In the genomic region with DNA sequence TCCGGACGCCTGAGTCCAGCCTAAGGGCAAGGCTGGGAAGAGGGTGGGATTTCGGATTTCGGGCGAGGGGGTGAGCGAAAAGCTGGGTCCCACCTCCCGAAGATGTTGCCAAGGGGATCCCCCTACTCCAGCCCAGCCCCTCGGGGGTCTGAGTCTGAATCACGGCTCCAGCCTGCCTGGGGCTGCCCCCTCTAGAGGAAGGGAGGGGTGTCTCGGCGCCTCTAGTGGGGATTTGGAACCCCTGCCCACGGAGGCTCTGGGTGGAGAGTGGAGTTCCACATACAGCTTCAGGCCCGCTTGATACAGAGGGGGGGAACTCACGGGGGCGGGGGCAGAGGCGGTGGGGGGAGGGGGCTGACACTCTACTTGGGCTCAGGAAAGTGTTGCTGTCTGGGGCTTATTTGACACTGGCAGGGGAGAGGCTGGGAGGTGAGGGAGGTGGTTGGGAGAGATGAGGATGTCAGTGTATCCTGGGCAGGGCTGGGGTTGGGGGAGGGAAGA, we compare ENCODE assay signal across 8 cellular contexts. TPM values are rescaled to one million over a fixed set of nuclear protein-coding genes. Genes with fewer than 3 reads are reported as not detected.
DNase-seq lines count a peak whose midpoint lies in the region; ATAC-seq and TF ChIP-seq lines count a peak whose summit lies in the region.

No MANE protein-coding gene starts in this region.

- peak overlapping the region; percentile 88 for H2BK12ac ChIP-seq in trophoblast cell (ENCODE audit: low read length)

- H3K4me1 Mint-ChIP-seq in Calu3 (ENCODE audit: low read depth, unreplicated experiment) (peaks cover 36% of the 10 kb centered on the region), T-helper 17 cell (peaks cover 13% of the 10 kb centered on the region)

- H3K14ac ChIP-seq in trophoblast cell (ENCODE audit: low read length), result peak overlapping the region; percentile 97

- H3K27ac ChIP-seq in left ventricle myocardium inferior (replicated peaks) (peak overlapping the region; percentile 90), trophoblast cell (ENCODE audit: low read depth, low read length) (peak overlapping the region; percentile 66)

- H3K9ac ChIP-seq in trophoblast cell (ENCODE audit: low read length), result peak overlapping the region; percentile 70

- peak overlapping the region; percentile 90 for H3K4me3 ChIP-seq in left ventricle myocardium inferior
- peak overlapping the region; percentile 94 for H3K4me3 ChIP-seq in trophoblast cell (ENCODE audit: low read depth, low read length)

- peaks cover 48% of the 10 kb centered on the region for H3K27me3 ChIP-seq in left ventricle myocardium inferior (ENCODE audit: low read depth)
- H3K27me3 ChIP-seq in trophoblast cell (ENCODE audit: insufficient read depth, low read length), result no peaks in the 10 kb centered on the region

- CTCF ChIA-PET in Calu3 (lab: Charles Lee), result interaction anchor here (0.9 to 6.3 kb wide), 4 partner anchors 17 to 126 kb away, joined by 3 to 137 read pairs (median 16); no protein-coding TSS in a partner anchor

- BruUV-seq in Calu3 (replicated peaks; lab: Mats Ljungman, UMichigan), result no TSS peak

- H4K12ac ChIP-seq in trophoblast cell (ENCODE audit: low read depth, low read length), result peak overlapping the region; percentile 92

- H3K23ac ChIP-seq in trophoblast cell (ENCODE audit: low read length), result no peak overlapping the region

- peak overlapping the region; percentile 82 for H4K8ac ChIP-seq in trophoblast cell (ENCODE audit: low read depth, low read length)

- peak overlapping the region; percentile 96 for H4K91ac ChIP-seq in trophoblast cell (ENCODE audit: low read depth, low read length)

- H3K79me2 ChIP-seq in trophoblast cell (ENCODE audit: control insufficient read depth, insufficient read depth, low read length, poor library complexity), result peaks cover 23% of the 10 kb centered on the region

- H3K36me3 Mint-ChIP-seq in Calu3 (ENCODE audit: insufficient read depth, unreplicated experiment) (peaks cover 33% of the 10 kb centered on the region), T-helper 17 cell (ENCODE audit: low read depth) (peaks cover 9% of the 10 kb centered on the region)

- DNase-seq in Calu3 (no peak), T-helper 17 cell (no peak), left ventricle myocardium inferior (no peak), trophoblast cell (no peak), NCI-H1417 (lab: John Stamatoyannopoulos, UW) (no peak)
- no peak for DNase-seq in central memory CD4-positive, alpha-beta T cell

- ATAC-seq in T-helper 17 cell (no peak), HG03432 (IDR thresholded peaks at IDR 0.05; ENCODE audit: unreplicated experiment) (no peak), HG03159 (IDR thresholded peaks at IDR 0.05; ENCODE audit: unreplicated experiment) (no peak)

- H2AFZ ChIP-seq in trophoblast cell (ENCODE audit: insufficient read depth, low read length, poor library complexity), result peak overlapping the region; percentile 57

- peak overlapping the region; percentile 98 for H3K18ac ChIP-seq in trophoblast cell (ENCODE audit: low read length)

- H3K9me3 ChIP-seq in T-helper 17 cell (ENCODE audit: control insufficient read depth, low read length, poor library complexity, severe bottlenecking) (no peaks in the 10 kb centered on the region), left ventricle myocardium inferior (replicated peaks) (no peaks in the 10 kb centered on the region), trophoblast cell (ENCODE audit: insufficient read depth, low read depth, low read length) (peaks cover 2% of the 10 kb centered on the region)

- intact Hi-C loops in Calu3 (cut with micrococcal nuclease; ENCODE audit: unreplicated experiment) (no loop called here), left ventricle myocardium inferior (cut with micrococcal nuclease) (loop anchor here (5.0 kb wide), 1 partner anchor 93 kb away; no protein-coding TSS in a partner anchor)

- H3K4me2 ChIP-seq in trophoblast cell (ENCODE audit: low read length), result peak overlapping the region; percentile 62

- peaks cover 39% of the 10 kb centered on the region for H3K4me1 ChIP-seq in left ventricle myocardium inferior
- peaks cover 15 to 25% of the 10 kb centered on the region in 2 experiments for H3K4me1 ChIP-seq in trophoblast cell (ENCODE audit: control insufficient read depth in 1 of 2, insufficient read depth in 2 of 2, low read length in 2 of 2)

- peak overlapping the region; percentile 93 for H3K4me3 Mint-ChIP-seq in Calu3 (ENCODE audit: low read depth, unreplicated experiment)
- peak overlapping the region; percentile 74 for H3K4me3 Mint-ChIP-seq in T-helper 17 cell

- peak overlapping the region; percentile 93 for H2BK5ac ChIP-seq in trophoblast cell (ENCODE audit: low read depth, low read length, poor library complexity)

- H2BK120ac ChIP-seq in trophoblast cell (ENCODE audit: insufficient read depth, low read length, poor library complexity), result peak overlapping the region; percentile 92

- peaks cover 19% of the 10 kb centered on the region for H3K79me1 ChIP-seq in trophoblast cell (ENCODE audit: low read length)

- H2AK5ac ChIP-seq in trophoblast cell (ENCODE audit: low read length), result peak overlapping the region; percentile 92

- H3K9me3 Mint-ChIP-seq in Calu3 (ENCODE audit: low read depth, unreplicated experiment), result no peaks in the 10 kb centered on the region

- peak overlapping the region; percentile 43 for H3K27ac Mint-ChIP-seq in Calu3 (ENCODE audit: unreplicated experiment)
- no peak overlapping the region for H3K27ac Mint-ChIP-seq in T-helper 17 cell

- no CpG with 5 or more reads among the region's 16 CpGs for WGBS in trophoblast cell (ENCODE audit: extremely low coverage, insufficient coverage, insufficient read length)

- H3K36me3 ChIP-seq in left ventricle myocardium inferior, result no peaks in the 10 kb centered on the region
- peaks cover 0 to 6% of the 10 kb centered on the region in 2 experiments for H3K36me3 ChIP-seq in trophoblast cell (ENCODE audit: control insufficient read depth in 1 of 2, insufficient read depth in 2 of 2, low read length in 2 of 2)

- H3K4ac ChIP-seq in trophoblast cell (ENCODE audit: low read depth, low read length), result peak overlapping the region; percentile 98

- H3K27me3 Mint-ChIP-seq in Calu3 (ENCODE audit: unreplicated experiment) (peaks cover 13% of the 10 kb centered on the region), T-helper 17 cell (peaks cover 74% of the 10 kb centered on the region)

- TF ChIP-seq CTCF in Calu3 (IDR thresholded peaks at IDR 0.05; ENCODE audit: unreplicated experiment) (no peak), left ventricle myocardium inferior (IDR thresholded peaks at IDR 0.05; ENCODE audit: borderline replicate concordance) (peak; percentile 21)

RNA-seq across cellular contexts. Expression of gene KIRREL1, which starts 0.7 kb away (rescaled TPM):
- total RNA-seq in Calu3 (2022), result 19.0 and 31.4 TPM in 2 replicates
- total RNA-seq in T-helper 17 cell, result not detected
- total RNA-seq in left ventricle myocardium inferior, result 7.3 TPM
- polyA plus RNA-seq in trophoblast cell (2013), result 42.1 and 42.5 TPM in 2 replicates
